Comparison of ENCODE assay signal across 8 cellular contexts in the genomic region with DNA sequence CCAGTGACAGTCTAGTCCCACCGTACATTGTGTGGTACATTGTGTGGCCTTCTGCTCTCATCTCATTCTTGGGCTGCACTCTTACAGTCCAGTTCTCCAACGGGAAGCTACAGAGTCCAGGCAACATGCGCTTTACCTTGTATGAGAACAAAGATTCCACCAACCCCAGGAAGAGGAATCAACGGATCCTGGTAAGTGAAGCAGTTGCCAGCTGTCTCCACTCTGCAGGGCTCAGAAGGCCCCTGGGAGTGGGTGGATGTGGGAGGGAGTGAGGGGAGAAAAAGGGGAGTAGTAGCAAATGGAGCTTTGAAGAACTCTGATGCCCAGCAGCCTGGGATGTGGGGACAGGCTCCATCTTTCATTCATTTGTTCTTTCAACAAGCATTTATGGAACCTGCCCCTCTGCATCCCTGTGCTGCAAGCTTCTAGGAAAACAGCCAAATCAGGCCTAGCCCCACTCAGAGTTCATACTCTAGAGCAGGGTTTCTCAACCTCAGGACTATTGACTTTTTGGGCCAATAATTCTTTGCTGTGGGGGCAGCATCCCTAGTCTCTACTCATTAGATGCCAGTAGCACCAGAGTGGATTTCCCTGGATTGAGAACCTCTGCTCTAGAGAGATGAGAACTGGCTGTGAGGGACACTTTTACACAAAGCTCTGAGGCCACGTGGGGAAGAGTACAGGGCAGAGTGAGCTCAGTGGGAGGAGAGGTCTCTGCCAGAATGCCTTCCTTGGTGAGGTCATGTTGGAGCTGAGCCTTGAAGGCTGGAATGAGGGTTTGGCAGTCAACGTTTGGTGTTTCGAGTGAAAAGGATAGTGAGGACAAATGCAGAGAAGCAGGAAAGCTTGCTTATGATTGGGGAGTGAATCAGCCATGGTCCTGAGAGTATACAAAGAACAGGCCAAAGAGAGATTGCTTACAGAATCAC. TPM values are rescaled to one million over a fixed set of nuclear protein-coding genes. Genes with fewer than 3 reads are reported as not detected.
DNase-seq lines count a peak whose midpoint lies in the region; ATAC-seq, FAIRE-seq and TF ChIP-seq lines count a peak whose summit lies in the region.

No MANE protein-coding gene starts in this region.

- DNase-seq in AG04449 (ENCODE audit: low read depth, low spot score) (peak; percentile 87), H4 (ENCODE audit: low spot score) (peak; percentile 65), fibroblast of villous mesenchyme (ENCODE audit: low read depth) (peak; percentile 71), occipital lobe (lab: John Stamatoyannopoulos, UW) (peak; percentile 19), frontal cortex (ENCODE audit: low spot score in 2 of 2) (no peak), germinal center (ENCODE audit: low spot score) (no peak), 8988T (no peak)
- DNase-seq in activated CD8-positive, alpha-beta T cell treated with anti-CD3 and anti-CD28 coated beads, Interleukin-2, amount 10 ng/mL, durations not matched to agents 7 days and 5 days: no peak

- peaks cover 44% of the 10 kb centered on the region for H3K4me1 Mint-ChIP-seq in activated CD8-positive, alpha-beta T cell treated with anti-CD3 and anti-CD28 coated beads, Interleukin-2, amount 10 ng/mL, durations not matched to agents 7 days and 5 days (ENCODE audit: low read depth)

- no peak for ATAC-seq in activated CD8-positive, alpha-beta T cell treated with anti-CD3 and anti-CD28 coated beads, Interleukin-2, amount 10 ng/mL, durations not matched to agents 7 days and 5 days

- H3K4me3 ChIP-seq in AG04449 (ENCODE audit: low read depth, low read length) (peak overlapping the region; percentile 89), fibroblast of villous mesenchyme (ENCODE audit: low read depth, low read length) (peak overlapping the region; percentile 87)

- FAIRE-seq in frontal cortex (lab: Jason Lieb, UNC): no peak

- peak overlapping the region; percentile 93 for H3K4me3 Mint-ChIP-seq in activated CD8-positive, alpha-beta T cell treated with anti-CD3 and anti-CD28 coated beads, Interleukin-2, amount 10 ng/mL, durations not matched to agents 7 days and 5 days

- TF ChIP-seq CTCF in AG04449 (IDR thresholded peaks at IDR 0.05; ENCODE audit: insufficient read depth, low read length, missing control alignments): no peak
- TF ChIP-seq CTCF in fibroblast of villous mesenchyme (IDR thresholded peaks at IDR 0.05; ENCODE audit: insufficient read depth, low read depth, low read length): no peak

- CTCF ChIA-PET in AG04449 (lab: Yijun Ruan, JAX): interaction anchor here (0.7 to 2.4 kb wide), 8 partner anchors 8 to 948 kb away, joined by 3 to 8 read pairs (median 3); a partner anchor contains a TSS
- CTCF ChIA-PET in activated CD8-positive, alpha-beta T cell treated with anti-CD3 and anti-CD28 coated beads, Interleukin-2, amount 10 ng/mL, durations not matched to agents 7 days and 5 days (lab: Charles Lee): interaction anchor here (1.8 kb wide), 1 partner anchor 105 kb away, joined by 9 read pairs; a partner anchor contains a TSS

- H3K27ac Mint-ChIP-seq in activated CD8-positive, alpha-beta T cell treated with anti-CD3 and anti-CD28 coated beads, Interleukin-2, amount 10 ng/mL, durations not matched to agents 7 days and 5 days: peak overlapping the region; percentile 96

- H3K9me3 Mint-ChIP-seq in activated CD8-positive, alpha-beta T cell treated with anti-CD3 and anti-CD28 coated beads, Interleukin-2, amount 10 ng/mL, durations not matched to agents 7 days and 5 days (ENCODE audit: insufficient read depth): no peaks in the 10 kb centered on the region

- peaks cover 2% of the 10 kb centered on the region for H3K27me3 Mint-ChIP-seq in activated CD8-positive, alpha-beta T cell treated with anti-CD3 and anti-CD28 coated beads, Interleukin-2, amount 10 ng/mL, durations not matched to agents 7 days and 5 days (ENCODE audit: low read depth)

- H3K36me3 Mint-ChIP-seq in activated CD8-positive, alpha-beta T cell treated with anti-CD3 and anti-CD28 coated beads, Interleukin-2, amount 10 ng/mL, durations not matched to agents 7 days and 5 days (ENCODE audit: low read depth): peaks cover 39% of the 10 kb centered on the region

- POLR2A ChIA-PET in AG04449 (lab: Yijun Ruan, JAX): interaction anchor here (0.7 to 1.6 kb wide), 5 partner anchors 9 to 89 kb away, joined by 3 to 7 read pairs (median 4); a partner anchor contains a TSS
- POLR2A ChIA-PET in activated CD8-positive, alpha-beta T cell treated with anti-CD3 and anti-CD28 coated beads, Interleukin-2, amount 10 ng/mL, durations not matched to agents 7 days and 5 days (lab: Charles Lee): interaction anchor here (0.9 to 2.5 kb wide), 9 partner anchors 9 to 367 kb away, joined by 3 to 31 read pairs (median 4); a partner anchor contains a TSS

RNA-seq across cellular contexts. Expression of a gene that starts 1.1 kb away (rescaled TPM):
- total RNA-seq in H4 (2014; rRNA removed; shearing (Covaris generic)): 57.2 and 59.7 TPM in 2 replicates
- total RNA-seq in activated CD8-positive, alpha-beta T cell treated with anti-CD3 and anti-CD28 coated beads, Interleukin-2, amount 10 ng/mL, durations not matched to agents 7 days and 5 days: 10 to 100 TPM; 38.2 to 39.0 TPM
- 29.0 and 33.7 TPM in 2 replicates for total RNA-seq in fibroblast of villous mesenchyme
- total RNA-seq in occipital lobe: 46.0 TPM
- total RNA-seq in frontal cortex: 40.4 TPM

RNA-seq across cellular contexts. Expression of a gene that starts 21.6 kb away (rescaled TPM):
- total RNA-seq in H4 (2014; rRNA removed; shearing (Covaris generic)): 13.6 and 14.6 TPM in 2 replicates
- total RNA-seq in activated CD8-positive, alpha-beta T cell treated with anti-CD3 and anti-CD28 coated beads, Interleukin-2, amount 10 ng/mL, durations not matched to agents 7 days and 5 days: 1 to 10 TPM; 9.2 to 9.4 TPM
- total RNA-seq in fibroblast of villous mesenchyme (9.7 and 12.5 TPM in 2 replicates), occipital lobe (22.5 TPM), frontal cortex (20.4 TPM)

Comparison
In these comparisons a context has a peak if more than half of its experiments do, and no peak if none do; other contexts are left out.
1. DNase-seq: peak in AG04449 (single experiment), H4 (single experiment), fibroblast of villous mesenchyme (single experiment) and occipital lobe (single experiment); none in activated CD8-positive, alpha-beta T cell treated with anti-CD3 and anti-CD28 coated beads, Interleukin-2, amount 10 ng/mL, durations not matched to agents 7 days and 5 days (single experiment), frontal cortex (0 of 2), germinal center (single experiment) and 8988T (single experiment).